ENCODE assay signal across 8 cellular contexts in genomic region chr7:99928994-99929729, GRCh38. TPM values are rescaled to one million over a fixed set of nuclear protein-coding genes. Genes with fewer than 3 reads are reported as not detected.
DNase-seq lines count a peak whose midpoint lies in the region; ATAC-seq lines count a peak whose summit lies in the region.

Gene GJC3, minus strand, starts transcription at chr7:99929620. Its CDS starts 0 bp downstream, at chr7:99929620.

- DNase-seq in NCI-H2171 treated with DMSO at 0.1 percent for 48 hours (lab: John Stamatoyannopoulos, UW) (peak; percentile 73), NCI-H2171 (lab: John Stamatoyannopoulos, UW) (no peak), NCI-H1436 treated with DMSO at 0.1 percent for 48 hours (lab: John Stamatoyannopoulos, UW) (peak; percentile 6), T-helper 17 cell (peak in 2 of 3 donors; percentile 12 to 15), islet precursor cell (peak; percentile 90)
- no peak for DNase-seq in central memory CD8-positive, alpha-beta T cell (ENCODE audit: low spot score in 2 of 2)
- peak; percentile 62 for DNase-seq in stimulated activated CD4-positive, alpha-beta T cell treated with anti-CD3 and anti-CD28 coated beads, Interleukin-15, amount 100 ng/mL, for 24 hours

- H3K9me3 ChIP-seq in T-helper 17 cell (ENCODE audit: control insufficient read depth, low read length, poor library complexity, severe bottlenecking): no peaks in the 10 kb centered on the region

- H3K36me3 Mint-ChIP-seq in T-helper 17 cell (ENCODE audit: low read depth): peaks cover 8% of the 10 kb centered on the region
- no peaks in the 10 kb centered on the region for H3K36me3 Mint-ChIP-seq in central memory CD8-positive, alpha-beta T cell (ENCODE audit: insufficient read depth)

- no peaks in the 10 kb centered on the region for H3K9me3 Mint-ChIP-seq in central memory CD8-positive, alpha-beta T cell

- peak within 1 kb of the TSS; percentile 41 for H3K27ac Mint-ChIP-seq in T-helper 17 cell
- no peak within 1 kb of the TSS for H3K27ac Mint-ChIP-seq in central memory CD8-positive, alpha-beta T cell (ENCODE audit: low read depth)

- H3K4me3 Mint-ChIP-seq in T-helper 17 cell: peak within 1 kb of the TSS; percentile 79
- peak within 1 kb of the TSS; percentile 40 for H3K4me3 Mint-ChIP-seq in central memory CD8-positive, alpha-beta T cell

- H3K27me3 Mint-ChIP-seq in T-helper 17 cell: peaks cover 38% of the 10 kb centered on the region
- H3K27me3 Mint-ChIP-seq in central memory CD8-positive, alpha-beta T cell: peaks cover 65% of the 10 kb centered on the region

- peak; percentile 93 for ATAC-seq in T-helper 17 cell
- peak; percentile 46 for ATAC-seq in central memory CD8-positive, alpha-beta T cell (replicated peaks; ENCODE audit: extremely low read depth, poor library complexity, severe bottlenecking)
- ATAC-seq in GM18870 (IDR thresholded peaks at IDR 0.05; ENCODE audit: unreplicated experiment): no peak

- peaks cover 32% of the 10 kb centered on the region for H3K4me1 Mint-ChIP-seq in T-helper 17 cell
- H3K4me1 Mint-ChIP-seq in central memory CD8-positive, alpha-beta T cell: peaks cover 15% of the 10 kb centered on the region

RNA-seq across cellular contexts. Expression of gene GJC3, which starts in this region (rescaled TPM):
- total RNA-seq in T-helper 17 cell: under 1 TPM in 1 of 2 donors, not detected in 1; 0.25 TPM

Comparison
In these comparisons a context has a peak if more than half of its experiments do, and no peak if none do; other contexts are left out.
1. DNase-seq: peak in NCI-H2171 treated with DMSO at 0.1 percent for 48 hours (single experiment), NCI-H1436 treated with DMSO at 0.1 percent for 48 hours (single experiment), islet precursor cell (single experiment) and stimulated activated CD4-positive, alpha-beta T cell treated with anti-CD3 and anti-CD28 coated beads, Interleukin-15, amount 100 ng/mL, for 24 hours (single experiment); none in NCI-H2171 (single experiment) and central memory CD8-positive, alpha-beta T cell (0 of 2).
2. Peak in DNase-seq and ATAC-seq in T-helper 17 cell; RNA of the gene not detected or under 1 TPM.